In genomic region chr1:94708299-94708685, GRCh38 we compare ENCODE assay signal across 21 cellular contexts.
A peak's percentile ranks its signal among the peaks of the same experiment; 100 is the strongest.
DNase-seq lines count a peak whose midpoint lies in the region; ATAC-seq and TF ChIP-seq lines count a peak whose summit lies in the region.
"Had no signal": no experiment of that assay in that cellular context is flagged by ENCODE, and none has a peak within 500 bp of the region (broad histone marks: within the 10 kb centered on the region; RNA-seq: fewer than 3 reads in every experiment).

No MANE protein-coding gene starts in this region.

- H4K20me1 ChIP-seq in hepatocyte (ENCODE audit: insufficient read depth, poor library complexity, severe bottlenecking): no peaks in the 10 kb centered on the region

- no peaks in the 10 kb centered on the region for H3K9me2 ChIP-seq in hepatocyte (replicated peaks; ENCODE audit: insufficient read depth)

- ATAC-seq in gastrocnemius medialis (no peak), GM21381 (IDR thresholded peaks at IDR 0.05; ENCODE audit: unreplicated experiment) (no peak), natural killer cell (no peak)

- H3K36me3 Mint-ChIP-seq in HFFc6 (ENCODE audit: low read depth): peaks cover 5% of the 10 kb centered on the region; the same call in 1 of the 2 replicates
- H3K36me3 Mint-ChIP-seq in MCF 10A (ENCODE audit: insufficient read depth, unreplicated experiment): no peaks in the 10 kb centered on the region
- no peaks in the 10 kb centered on the region for H3K36me3 Mint-ChIP-seq in natural killer cell
- H3K36me3 Mint-ChIP-seq: activated naive CD4-positive, alpha-beta T cell treated with anti-CD3 and anti-CD28 coated beads, Interleukin-2, amount 50 U/mL, for 24 hours; CD14-positive monocyte; WTC11 had no signal

- no TSS peak for BruUV-seq in MCF 10A (replicated peaks; lab: Mats Ljungman, UMichigan)

- H3K9me3 Mint-ChIP-seq in HFFc6 (no peaks in the 10 kb centered on the region), MCF 10A (ENCODE audit: unreplicated experiment) (no peaks in the 10 kb centered on the region), natural killer cell (no peaks in the 10 kb centered on the region)
- H3K9me3 Mint-ChIP-seq: activated naive CD4-positive, alpha-beta T cell treated with anti-CD3 and anti-CD28 coated beads, Interleukin-2, amount 50 U/mL, for 24 hours; CD14-positive monocyte; WTC11 had no signal

- H3K4me3 ChIP-seq in hepatocyte (no peak overlapping the region), gastrocnemius medialis (no peak overlapping the region)
- H3K4me3 ChIP-seq: vagina had no signal

- H3K9me3 ChIP-seq in hepatocyte (ENCODE audit: low read depth) (no peaks in the 10 kb centered on the region), gastrocnemius medialis (no peaks in the 10 kb centered on the region)
- H3K9me3 ChIP-seq: vagina had no signal

- H2AFZ ChIP-seq in hepatocyte: no peak overlapping the region

- peak overlapping the region; percentile 78 for H3K27ac ChIP-seq in hepatocyte
- peak overlapping the region in 3 of 4 donors; percentile 15 to 43 (median 18) for H3K27ac ChIP-seq in gastrocnemius medialis
- H3K27ac ChIP-seq: vagina had no signal

- no peaks in the 10 kb centered on the region for H3K27me3 ChIP-seq in hepatocyte
- H3K27me3 ChIP-seq in gastrocnemius medialis: no peaks in the 10 kb centered on the region
- H3K27me3 ChIP-seq: vagina had no signal

- DNase-seq in HFFc6: no peak
- DNase-seq in MCF 10A (ENCODE audit: unreplicated experiment): no peak
- no peak for DNase-seq in hepatocyte (ENCODE audit: low spot score)
- no peak for DNase-seq in gastrocnemius medialis
- no peak for DNase-seq in G401 (ENCODE audit: low spot score)
- no peak for DNase-seq in natural killer cell
- no peak for DNase-seq in D341Med (ENCODE audit: low spot score)
- DNase-seq: anterior cingulate cortex, cortex of kidney, glutamatergic neuron, NCI-H1105, NCI-H2029 treated with DMSO at 0.1 percent for 48 hours, NCI-H345, nucleus accumbens, substantia nigra, T-helper 9 cell had no signal

- H3K27ac Mint-ChIP-seq in HFFc6 (peak overlapping the region; percentile 84; the same call in 1 of the 2 replicates), MCF 10A (ENCODE audit: low read depth, unreplicated experiment) (peak overlapping the region; percentile 49), natural killer cell (no peak overlapping the region)
- H3K27ac Mint-ChIP-seq: activated naive CD4-positive, alpha-beta T cell treated with anti-CD3 and anti-CD28 coated beads, Interleukin-2, amount 50 U/mL, for 24 hours; WTC11 had no signal

- H3K27me3 Mint-ChIP-seq in HFFc6 (ENCODE audit: insufficient read depth): peaks cover 2% of the 10 kb centered on the region; the same call in 1 of the 2 replicates
- H3K27me3 Mint-ChIP-seq in MCF 10A (ENCODE audit: insufficient read depth, unreplicated experiment): no peaks in the 10 kb centered on the region
- peaks cover 25 to 40% of the 10 kb centered on the region in 2 donors for H3K27me3 Mint-ChIP-seq in natural killer cell (ENCODE audit: low read depth in 2 of 2)

- H3K4me3 Mint-ChIP-seq in HFFc6 (no peak overlapping the region), MCF 10A (ENCODE audit: unreplicated experiment) (no peak overlapping the region), natural killer cell (no peak overlapping the region)
- H3K4me3 Mint-ChIP-seq: activated naive CD4-positive, alpha-beta T cell treated with anti-CD3 and anti-CD28 coated beads, Interleukin-2, amount 50 U/mL, for 24 hours; CD14-positive monocyte; WTC11 had no signal

- no peaks in the 10 kb centered on the region for H3K79me2 ChIP-seq in hepatocyte

- WGBS in hepatocyte (ENCODE audit: low lambda C conversion rate, missing lambda C conversion rate): 85% methylated on average over 2 of the region's 2 CpGs

- in situ Hi-C loops in gastrocnemius medialis (cut with MboI; ENCODE audit: low sequenced_read_pairs in 4 of 4): no loop called here
- in situ Hi-C loops in G401 (cut with HindIII; ENCODE audit: low sequenced_read_pairs): no loop called here

- intact Hi-C loops in MCF 10A (cut with micrococcal nuclease) (no loop called here), gastrocnemius medialis (cut with DNase I; ENCODE audit: low total_unique reads) (no loop called here), natural killer cell (cut with micrococcal nuclease) (no loop called here)

- POLR2A ChIA-PET in MCF 10A (lab: Yijun Ruan, JAX): no interaction called here

- CTCF ChIA-PET in MCF 10A (lab: Yijun Ruan, JAX): no interaction called here

- no peak overlapping the region for H3K4me2 ChIP-seq in hepatocyte

- TF ChIP-seq CTCF in HFFc6 (IDR thresholded peaks at IDR 0.05): no peak
- no peak for TF ChIP-seq CTCF in MCF 10A (IDR thresholded peaks at IDR 0.05; ENCODE audit: unreplicated experiment)
- TF ChIP-seq CTCF in hepatocyte (IDR thresholded peaks at IDR 0.05; ENCODE audit: poor library complexity): no peak
- TF ChIP-seq CTCF in gastrocnemius medialis (IDR thresholded peaks at IDR 0.05 in 4 of 5, conservative IDR thresholded peaks at IDR 0.05 in 1 of 5): no peak
- no peak for TF ChIP-seq CTCF in natural killer cell (IDR thresholded peaks at IDR 0.05)

- H3K4me1 ChIP-seq in hepatocyte (ENCODE audit: insufficient read depth): peaks cover 16% of the 10 kb centered on the region
- no peaks in the 10 kb centered on the region for H3K4me1 ChIP-seq in gastrocnemius medialis
- H3K4me1 ChIP-seq: vagina had no signal

- H3K36me3 ChIP-seq in hepatocyte (replicated peaks; ENCODE audit: insufficient read depth, low read depth) (no peaks in the 10 kb centered on the region), gastrocnemius medialis (no peaks in the 10 kb centered on the region)
- H3K36me3 ChIP-seq: vagina had no signal

- peaks cover 86% of the 10 kb centered on the region for H3K4me1 Mint-ChIP-seq in HFFc6 (ENCODE audit: low read depth)
- H3K4me1 Mint-ChIP-seq in MCF 10A (ENCODE audit: insufficient read depth, unreplicated experiment): peaks cover 19% of the 10 kb centered on the region
- H3K4me1 Mint-ChIP-seq in natural killer cell: no peaks in the 10 kb centered on the region
- H3K4me1 Mint-ChIP-seq: activated naive CD4-positive, alpha-beta T cell treated with anti-CD3 and anti-CD28 coated beads, Interleukin-2, amount 50 U/mL, for 24 hours had no signal

- TF ChIP-seq POLR2A in gastrocnemius medialis (IDR thresholded peaks at IDR 0.05): no peak

Comparison
In these comparisons a context has a peak if more than half of its experiments do, and no peak if none do; other contexts are left out.
1. H3K27ac Mint-ChIP-seq: peak in HFFc6 (single experiment) and MCF 10A (single experiment); none in natural killer cell (0 of 2).